ENCODE assay signal across 17 cellular contexts in genomic region chr17:29210879-29211278, GRCh38. TPM values are rescaled to one million over a fixed set of nuclear protein-coding genes. Genes with fewer than 3 reads are reported as not detected.
DNase-seq lines count a peak whose midpoint lies in the region; ATAC-seq, FAIRE-seq and TF ChIP-seq lines count a peak whose summit lies in the region.
"Had no signal": no experiment of that assay in that cellular context is flagged by ENCODE, and none has a peak within 500 bp of the region (broad histone marks: within the 10 kb centered on the region; RNA-seq: fewer than 3 reads in every experiment).

No MANE protein-coding gene starts in this region.

- H3K36me3 ChIP-seq in mucosa of descending colon (ENCODE audit: low read depth), result no peaks in the 10 kb centered on the region
- H3K36me3 ChIP-seq: SJCRH30 had no signal

- FAIRE-seq in H54 (lab: Jason Lieb, UNC), result no peak
- FAIRE-seq: GM12892 had no signal

- peak overlapping the region; percentile 52 for H3K27ac ChIP-seq in caudate nucleus (ENCODE audit: low read depth, low read length)
- H3K27ac ChIP-seq: HL-60, SJCRH30 had no signal

- intact Hi-C loops in mucosa of descending colon (cut with DNase I, micrococcal nuclease), result no loop called here

- no peak for ATAC-seq in mucosa of descending colon

- TF ChIP-seq CTCF in fibroblast of villous mesenchyme (IDR thresholded peaks at IDR 0.05; ENCODE audit: insufficient read depth, low read depth, low read length) (no peak), mucosa of descending colon (IDR thresholded peaks at IDR 0.05) (no peak)

- H3K4me3 ChIP-seq in fibroblast of villous mesenchyme (ENCODE audit: low read depth, low read length) (no peak overlapping the region), mucosa of descending colon (no peak overlapping the region)
- H3K4me3 ChIP-seq: SJCRH30 had no signal

- DNase-seq in AG08395 (ENCODE audit: low spot score) (peak; percentile 13), HCEC 1CT (peak; percentile 26), caudate nucleus (lab: John Stamatoyannopoulos, UW) (no peak), fibroblast of villous mesenchyme (ENCODE audit: low read depth) (peak; percentile 50), mucosa of descending colon (no peak), H54 (ENCODE audit: insufficient read length, low spot score) (no peak), SHP77 (lab: John Stamatoyannopoulos, UW) (no peak), SIG-M5 treated with dmso at 0.1 percent for 504 hours (lab: John Stamatoyannopoulos, UW; ENCODE audit: unreplicated experiment) (no peak)
- DNase-seq: Caco-2, Kasumi-1, NCI-H1417 treated with DMSO at 0.1 percent for 48 hours, NCI-H2081, NCI-H510A treated with DMSO at 0.1 percent for 48 hours, SJCRH30 had no signal

- H3K4me1 ChIP-seq in mucosa of descending colon (ENCODE audit: low read depth), result no peaks in the 10 kb centered on the region
- H3K4me1 ChIP-seq: Caco-2 had no signal

- H3K9me3 ChIP-seq in mucosa of descending colon, result no peaks in the 10 kb centered on the region
- H3K9me3 ChIP-seq: Caco-2, SJCRH30 had no signal

- no peak for TF ChIP-seq POLR2A in H54 (IDR thresholded peaks at IDR 0.05; ENCODE audit: low read depth, low read length)

RNA-seq across cellular contexts. Expression of gene MYO18A, which starts 30.7 kb away (rescaled TPM):
- 59.6 and 61.2 TPM in 2 replicates for total RNA-seq in fibroblast of villous mesenchyme
- total RNA-seq in mucosa of descending colon, result 100 to 1,000 TPM in 1 of 3 donors, 10 to 100 TPM in 2; 84.9 to 111 (median 93.3) TPM

RNA-seq across cellular contexts. Expression of gene CRYBA1, which starts 35.8 kb away (rescaled TPM):
- total RNA-seq in fibroblast of villous mesenchyme, result 0.43 TPM in 1 of 2 replicates, not detected in the other
- not detected for total RNA-seq in mucosa of descending colon
- total RNA-seq: A172, Caco-2, SJCRH30 had no signal

Comparison
In these comparisons a context has a peak if more than half of its experiments do, and no peak if none do; other contexts are left out.
1. DNase-seq: peak in AG08395 (single experiment), HCEC 1CT (single experiment) and fibroblast of villous mesenchyme (single experiment); none in caudate nucleus (0 of 61), mucosa of descending colon (0 of 3), H54 (single experiment), SHP77 (0 of 2) and SIG-M5 treated with dmso at 0.1 percent for 504 hours (single experiment).